Comparison of ENCODE assay signal across 27 cellular contexts in the genomic region with DNA sequence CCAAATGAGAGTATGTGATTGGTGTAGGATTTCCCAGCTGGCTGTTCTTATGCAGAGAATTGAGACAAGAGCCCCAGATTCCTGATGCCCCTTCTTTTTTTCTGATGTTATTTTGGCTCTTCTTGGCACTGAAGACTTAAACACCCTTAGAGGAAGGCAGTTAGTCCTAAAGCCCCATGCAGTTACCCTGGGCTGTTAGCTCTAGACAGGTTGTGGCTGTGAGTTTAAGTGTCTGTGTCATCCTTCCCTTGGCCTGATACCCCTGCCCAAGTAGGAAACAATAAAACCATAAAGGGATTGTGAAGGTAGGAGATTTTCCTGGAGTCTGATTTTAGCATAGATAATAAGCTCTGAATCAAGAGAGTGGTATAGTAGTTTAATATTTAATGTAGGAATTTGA.
"Had no signal": no experiment of that assay in that cellular context is flagged by ENCODE, and none has a peak within 500 bp of the region (broad histone marks: within the 10 kb centered on the region; RNA-seq: fewer than 3 reads in every experiment).

No MANE protein-coding gene starts in this region.

- H3K9me3 ChIP-seq: colonic mucosa, esophagus squamous epithelium, right lobe of liver, tibial nerve, uterus had no signal

- H3K27me3 ChIP-seq: colonic mucosa, esophagus squamous epithelium, right lobe of liver, tibial nerve, uterus had no signal

- H3K27me3 Mint-ChIP-seq: activated CD4-positive, alpha-beta T cell treated with anti-CD3 and anti-CD28 coated beads for 36 hours; activated naive CD8-positive, alpha-beta T cell had no signal

- H3K4me1 Mint-ChIP-seq: activated CD4-positive, alpha-beta T cell treated with anti-CD3 and anti-CD28 coated beads for 36 hours; neural crest cell had no signal

- H3K4me3 ChIP-seq: colonic mucosa, esophagus squamous epithelium, right lobe of liver, tibial nerve, uterus had no signal

- H3K9me3 Mint-ChIP-seq: activated T-cell treated with anti-CD3 and anti-CD28 coated beads, Interleukin-2, amount 50 U/mL, for 72 hours; naive thymus-derived CD4-positive, alpha-beta T cell; neural crest cell had no signal

- ATAC-seq: activated CD4-positive, alpha-beta T cell treated with anti-CD3 and anti-CD28 coated beads for 36 hours; activated CD8-positive, alpha-beta T cell treated with anti-CD3 and anti-CD28 coated beads, Interleukin-2, amount 10 ng/mL, durations not matched to agents 7 days and 5 days; activated T-cell treated with anti-CD3 and anti-CD28 coated beads, Interleukin-2, amount 50 U/mL, for 72 hours; left cardiac atrium; left ventricle myocardium superior; naive thymus-derived CD4-positive, alpha-beta T cell; right lobe of liver had no signal

- DNase-seq: activated CD4-positive, alpha-beta T cell treated with anti-CD3 and anti-CD28 coated beads for 36 hours; activated CD4-positive, CD25-positive, alpha-beta regulatory T cell; activated CD8-positive, alpha-beta T cell treated with anti-CD3 and anti-CD28 coated beads, Interleukin-2, amount 10 ng/mL, durations not matched to agents 7 days and 5 days; activated naive CD4-positive, alpha-beta T cell treated with Interleukin-2 at 50 U/mL for 16 hours; activated T-cell treated with anti-CD3 and anti-CD28 coated beads for 4 hours; activated T-cell treated with anti-CD3 and anti-CD28 coated beads, Interleukin-2, amount 50 U/mL, for 72 hours; anterior cingulate cortex; colonic mucosa; effector CD8-positive, alpha-beta T cell; esophagus squamous epithelium; foreskin melanocyte; left cardiac atrium; left ventricle myocardium superior; midbrain; naive thymus-derived CD4-positive, alpha-beta T cell; nucleus accumbens; posterior cingulate gyrus; right lobe of liver; stimulated activated CD4-positive, alpha-beta T cell treated with anti-CD3 and anti-CD28 coated beads, Interleukin-2, amount 100 ng/mL, for 48 hours; stimulated activated naive CD4-positive, alpha-beta T cell treated with Interleukin-2 at 50 U/mL for 16 hours; T-helper 2 cell; uterus had no signal

- FAIRE-seq: endometrium had no signal

- H3K27ac Mint-ChIP-seq: activated CD4-positive, alpha-beta T cell treated with anti-CD3 and anti-CD28 coated beads for 36 hours; activated CD8-positive, alpha-beta T cell treated with anti-CD3 and anti-CD28 coated beads, Interleukin-2, amount 10 ng/mL, durations not matched to agents 7 days and 5 days; activated naive CD8-positive, alpha-beta T cell; activated T-cell treated with anti-CD3 and anti-CD28 coated beads, Interleukin-2, amount 50 U/mL, for 72 hours; naive thymus-derived CD4-positive, alpha-beta T cell had no signal

- H3K4me3 Mint-ChIP-seq: activated CD4-positive, alpha-beta T cell treated with anti-CD3 and anti-CD28 coated beads for 36 hours; activated CD8-positive, alpha-beta T cell treated with anti-CD3 and anti-CD28 coated beads, Interleukin-2, amount 10 ng/mL, durations not matched to agents 7 days and 5 days; activated naive CD8-positive, alpha-beta T cell; activated T-cell treated with anti-CD3 and anti-CD28 coated beads, Interleukin-2, amount 50 U/mL, for 72 hours; naive thymus-derived CD4-positive, alpha-beta T cell; neural crest cell had no signal

- H3K27ac ChIP-seq: colonic mucosa, epithelial cell of prostate, esophagus squamous epithelium, right lobe of liver, tibial nerve, uterus had no signal

- H3K36me3 ChIP-seq: colonic mucosa, esophagus squamous epithelium, right lobe of liver, uterus had no signal

- H3K4me1 ChIP-seq: colonic mucosa, right lobe of liver, uterus had no signal
